In genomic region chrX:40083120-40083978, GRCh38 we compare ENCODE assay signal across 8 cellular contexts. TPM values are rescaled to one million over a fixed set of nuclear protein-coding genes. Genes with fewer than 3 reads are reported as not detected.
DNase-seq lines count a peak whose midpoint lies in the region; ATAC-seq, FAIRE-seq and TF ChIP-seq lines count a peak whose summit lies in the region.

No MANE protein-coding gene starts in this region.

- SMC1A ChIA-PET in GM12878 (lab: Charles Lee; ENCODE audit: uncharacterized antibody, unreplicated experiment): no interaction called here

- POLR2A ChIA-PET in GM12878 (lab: Charles Lee): no interaction called here

- peaks cover 75% of the 10 kb centered on the region for H3K4me1 Mint-ChIP-seq in activated T-cell treated with anti-CD3 and anti-CD28 coated beads, Interleukin-2, amount 50 U/mL, for 24 hours (ENCODE audit: low read depth)

- no peaks in the 10 kb centered on the region for H3K27me3 ChIP-seq in GM12878 (replicated peaks in 1 of 2; ENCODE audit: control insufficient read depth in 2 of 2, insufficient read depth in 2 of 2, low read length in 1 of 2)
- H3K27me3 ChIP-seq in thymus (ENCODE audit: control insufficient read depth, insufficient read depth): no peaks in the 10 kb centered on the region

- no peak for TF ChIP-seq POLR2A in GM12878 (IDR thresholded peaks at IDR 0.05; ENCODE audit: low read depth, low read length)

- peaks cover 13% of the 10 kb centered on the region for H4K20me1 ChIP-seq in GM12878 (ENCODE audit: control insufficient read depth, insufficient read depth)

- TF ChIP-seq CTCF in GM12878 (IDR thresholded peaks at IDR 0.05 in 2 of 3, conservative IDR thresholded peaks at IDR 0.05 in 1 of 3; ENCODE audit: control insufficient read depth in 2 of 3, extremely low read depth in 1 of 3, insufficient read depth in 1 of 3, low read depth in 3 of 3, low read length in 3 of 3): no peak

- no peaks in the 10 kb centered on the region; the same call in 2 of the 3 replicates for H3K9me3 ChIP-seq in GM12878 (replicated peaks; ENCODE audit: control insufficient read depth, insufficient read depth, low read length)
- H3K9me3 ChIP-seq in thymus (ENCODE audit: control insufficient read depth): no peaks in the 10 kb centered on the region

- intact Hi-C loops in GM12878 (cut with micrococcal nuclease; ENCODE audit: unreplicated experiment): no loop called here

- H3K27ac Mint-ChIP-seq in activated T-cell treated with anti-CD3 and anti-CD28 coated beads, Interleukin-2, amount 50 U/mL, for 24 hours: peak overlapping the region; percentile 59

- no peak overlapping the region for H2AFZ ChIP-seq in GM12878 (ENCODE audit: control insufficient read depth, low read depth, low read length)

- H3K4me1 ChIP-seq in GM12878 (ENCODE audit: control insufficient read depth, insufficient read depth, low read length): no peaks in the 10 kb centered on the region
- peaks cover 16% of the 10 kb centered on the region for H3K4me1 ChIP-seq in thymus (ENCODE audit: control insufficient read depth, insufficient read depth, low read length)

- H3K36me3 Mint-ChIP-seq in activated T-cell treated with anti-CD3 and anti-CD28 coated beads, Interleukin-2, amount 50 U/mL, for 24 hours (ENCODE audit: low read depth): peaks cover 20% of the 10 kb centered on the region

- no peaks in the 10 kb centered on the region for H3K9me3 Mint-ChIP-seq in activated T-cell treated with anti-CD3 and anti-CD28 coated beads, Interleukin-2, amount 50 U/mL, for 24 hours

- RAD21 ChIA-PET in GM12878 (lab: Charles Lee; ENCODE audit: unreplicated experiment): no interaction called here

- DNase-seq in activated T-cell treated with anti-CD3 and anti-CD28 coated beads, Interleukin-2, amount 50 U/mL, for 24 hours: no peak
- DNase-seq in activated T-cell treated with anti-CD3 and anti-CD28 coated beads, Interleukin-2, amount 50 U/mL, for 48 hours: no peak
- DNase-seq in GM12878 (ENCODE audit: low read depth, low spot score) (no peak), left kidney (ENCODE audit: low read depth, low spot score) (peak; percentile 68), C1 segment of cervical spinal cord (lab: John Stamatoyannopoulos, UW) (no peak), HTR-8/SVneo (ENCODE audit: insufficient read length, low spot score) (no peak), dedifferentiated amniotic fluid mesenchymal stem cell (ENCODE audit: extremely low spot score) (no peak)

- H3K4me3 ChIP-seq in GM12878 (peak overlapping the region; percentile 30; the same call in 1 of the 2 replicates), thymus (ENCODE audit: low read length) (peak overlapping the region; percentile 39)

- 58% methylated on average over 56 of the region's 61 CpGs for WGBS in GM12878 (ENCODE audit: insufficient coverage, insufficient replicate concordance, low lambda C conversion rate, missing lambda C conversion rate)
- WGBS in thymus: 1% methylated on average over 61 of the region's 61 CpGs

- FAIRE-seq in GM12878 (lab: Jason Lieb, UNC) (no peak), HTR-8/SVneo (lab: Jason Lieb, UNC) (no peak)

- TF ChIP-seq EP300 in GM12878 (IDR thresholded peaks at IDR 0.05; ENCODE audit: borderline replicate concordance in 1 of 2, control insufficient read depth in 1 of 2, low read depth in 2 of 2, low read length in 2 of 2): no peak

- CTCF ChIA-PET in GM12878 (lab: Yijun Ruan, JAX): no interaction called here

- in situ Hi-C loops in GM12878 (cut with MboI): no loop called here

- BruUV-seq in GM12878 (replicated peaks; lab: Mats Ljungman, UMichigan): no TSS peak

- H3K4me3 Mint-ChIP-seq in activated T-cell treated with anti-CD3 and anti-CD28 coated beads, Interleukin-2, amount 50 U/mL, for 24 hours: peak overlapping the region; percentile 63

- H3K27ac ChIP-seq in GM12878 (ENCODE audit: control insufficient read depth, insufficient read depth): no peak overlapping the region
- H3K27ac ChIP-seq in thymus (ENCODE audit: low read depth): no peak overlapping the region

- H3K36me3 ChIP-seq in GM12878 (ENCODE audit: control insufficient read depth in 2 of 2, insufficient read depth in 2 of 2, low read length in 1 of 2) (no peaks in the 10 kb centered on the region; a peak in 2 of 4 replicates), thymus (ENCODE audit: control insufficient read depth, insufficient read depth) (no peaks in the 10 kb centered on the region)

- TF ChIP-seq RAD21 in GM12878 (IDR thresholded peaks at IDR 0.05; ENCODE audit: insufficient read depth, low read depth, low read length): no peak

- H3K79me2 ChIP-seq in GM12878 (ENCODE audit: control insufficient read depth, insufficient read depth, low read length): peaks cover 3% of the 10 kb centered on the region

- H3K4me2 ChIP-seq in GM12878 (ENCODE audit: control insufficient read depth, insufficient read depth): 0 out of 2 replicates have a peak overlapping the region, but pooled peaks have one; percentile 39

- peak; percentile 32 for ATAC-seq in GM12878

- H3K27me3 Mint-ChIP-seq in activated T-cell treated with anti-CD3 and anti-CD28 coated beads, Interleukin-2, amount 50 U/mL, for 24 hours: peaks cover 84% of the 10 kb centered on the region

- H3K9ac ChIP-seq in GM12878 (ENCODE audit: control insufficient read depth, insufficient read depth, low read length): no peak overlapping the region

TF ChIP-seq in GM12878, 131 proteins besides CTCF, POLR2A, EP300 and RAD21:
- peak in 1 of 2 experiments; percentile 18; a peak in 1 of 3 replicates for TF ChIP-seq EGR1 (IDR thresholded peaks at IDR 0.05; ENCODE audit: borderline replicate concordance in 1 of 2, low read depth in 2 of 2, low read length in 2 of 2)
- 0 out of 2 replicates have a peak, but pooled peaks have one; percentile 20 for TF ChIP-seq RUNX3 (IDR thresholded peaks at IDR 0.05; ENCODE audit: low read length)
- TF ChIP-seq ETV6 (conservative IDR thresholded peaks at IDR 0.05 in 1 of 2, IDR thresholded peaks at IDR 0.05 in 1 of 2; ENCODE audit: borderline replicate concordance in 1 of 2, low read depth in 1 of 2): no peak
- TF ChIP-seq ZSCAN29 (IDR thresholded peaks at IDR 0.05): no peak
- no peak for TF ChIP-seq ZNF24 (IDR thresholded peaks at IDR 0.05)
- 0 out of 4 replicates have a peak, but pooled peaks of 1 of the 2 experiments have one; percentile 11 for TF ChIP-seq BHLHE40 (IDR thresholded peaks at IDR 0.05; ENCODE audit: borderline replicate concordance in 1 of 2, low read depth in 2 of 2, low read length in 1 of 2)

RNA-seq across cellular contexts. Expression of gene BCOR, which starts 14.4 kb away (rescaled TPM):
- total RNA-seq in GM12878 (2013; cell fraction: nucleolus; rRNA removed): 8.7 and 10.9 TPM in 2 replicates
- 9.9 and 12.8 TPM in 2 replicates for total RNA-seq in GM12878 (2014; rRNA removed)
- 7.0 and 7.3 TPM in 2 replicates for total RNA-seq in GM12878 (2014; rRNA removed; fragmentation: Illumina TruSeq; extraction: Trizol)
- 16.4 and 17.5 TPM in 2 replicates for total RNA-seq in GM12878 (2021)
- 9.8 TPM for polyA plus RNA-seq in GM12878 (2011; ENCODE audit: low read depth)
- polyA plus RNA-seq in GM12878 (2011; rRNA removed): 7.5 and 8.0 TPM in 2 replicates
- 6.9 and 11.2 TPM in 2 replicates for polyA plus RNA-seq in GM12878 (2011; cell fraction: cytosol; rRNA removed)
- 22.9 and 32.6 TPM in 2 replicates for polyA plus RNA-seq in GM12878 (2011; cell fraction: nucleus; rRNA removed)
- 12.0 and 13.5 TPM in 2 replicates for polyA plus RNA-seq in GM12878 (2012)
- polyA plus RNA-seq in GM12878 (2014; fragmentation: Illumina TruSeq; extraction: Trizol): 14.6 and 14.8 TPM in 2 replicates
- polyA plus RNA-seq in GM12878 (2014; fragmentation: Nextera tagmentation; extraction: Ambion mirVana): 1 to 10 TPM; 5.1 to 8.0 TPM
- 9.6 and 10.0 TPM in 2 replicates for polyA plus RNA-seq in GM12878 (2014; rRNA removed)
- 10 to 100 TPM; 10.1 to 10.9 TPM for polyA plus RNA-seq in GM12878 (2016; fragmentation: Nextera tagmentation; extraction: Ambion mirVana)
- 8.6 and 10.0 TPM in 2 replicates for polyA minus RNA-seq in GM12878 (2011; rRNA and poly(A)+ RNA removed)
- 8.4 and 9.4 TPM in 2 replicates for polyA minus RNA-seq in GM12878 (2011; cell fraction: cytosol; rRNA and poly(A)+ RNA removed)
- 7.9 and 12.2 TPM in 2 replicates for polyA minus RNA-seq in GM12878 (2011; cell fraction: nucleus; rRNA and poly(A)+ RNA removed)
- polyA plus RNA-seq in thymus: 24.4 TPM
